ENCODE assay signal across 11 cellular contexts in the genomic region with DNA sequence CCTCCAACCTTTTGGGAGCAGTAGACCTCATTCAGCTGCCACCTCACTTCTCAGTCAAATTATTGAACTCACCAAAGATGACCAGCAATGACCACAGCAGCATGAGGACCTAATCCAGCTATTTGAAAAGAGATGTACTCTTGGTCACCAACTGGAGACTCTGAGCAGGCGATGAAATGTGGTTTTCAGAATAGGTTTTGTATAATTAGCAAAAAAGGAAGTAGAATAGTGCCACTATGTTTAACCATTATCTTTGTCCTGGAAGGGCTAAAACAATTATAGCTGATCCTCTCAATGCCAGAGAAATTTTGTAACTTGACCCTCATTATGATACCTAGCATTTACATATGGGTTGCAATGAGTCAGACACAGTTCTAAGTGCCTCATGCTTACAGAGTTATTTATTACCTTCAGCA. TPM values are rescaled to one million over a fixed set of nuclear protein-coding genes. Genes with fewer than 3 reads are reported as not detected.
DNase-seq lines count a peak whose midpoint lies in the region; ATAC-seq and TF ChIP-seq lines count a peak whose summit lies in the region.
"Had no signal": no experiment of that assay in that cellular context is flagged by ENCODE, and none has a peak within 500 bp of the region (broad histone marks: within the 10 kb centered on the region; RNA-seq: fewer than 3 reads in every experiment).

A gene with protein sequence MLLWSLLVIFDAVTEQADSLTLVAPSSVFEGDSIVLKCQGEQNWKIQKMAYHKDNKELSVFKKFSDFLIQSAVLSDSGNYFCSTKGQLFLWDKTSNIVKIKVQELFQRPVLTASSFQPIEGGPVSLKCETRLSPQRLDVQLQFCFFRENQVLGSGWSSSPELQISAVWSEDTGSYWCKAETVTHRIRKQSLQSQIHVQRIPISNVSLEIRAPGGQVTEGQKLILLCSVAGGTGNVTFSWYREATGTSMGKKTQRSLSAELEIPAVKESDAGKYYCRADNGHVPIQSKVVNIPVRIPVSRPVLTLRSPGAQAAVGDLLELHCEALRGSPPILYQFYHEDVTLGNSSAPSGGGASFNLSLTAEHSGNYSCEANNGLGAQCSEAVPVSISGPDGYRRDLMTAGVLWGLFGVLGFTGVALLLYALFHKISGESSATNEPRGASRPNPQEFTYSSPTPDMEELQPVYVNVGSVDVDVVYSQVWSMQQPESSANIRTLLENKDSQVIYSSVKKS (minus strand): TSS at position 162 of the 416 bp plus-strand sequence. CDS start 59 bp downstream, at position 103.

- H3K36me3 ChIP-seq in spleen, result no peaks in the 10 kb centered on the region
- H3K36me3 ChIP-seq in brain microvascular endothelial cell (replicated peaks), result no peaks in the 10 kb centered on the region

- intact Hi-C loops in spleen (cut with DNase I; ENCODE audit: low total_unique reads), result loop anchor here (10.0 kb wide), 1 partner anchor 202 kb away; no protein-coding TSS in a partner anchor

- in situ Hi-C loops in brain microvascular endothelial cell (cut with HindIII; ENCODE audit: low pct_ligation_motif_present, low sequenced_read_pairs), result no loop called here

- H3K4me1 ChIP-seq in spleen, result peaks cover 3 to 87% (median 40%) of the 10 kb centered on the region in 6 donors

- WGBS in spleen, 5 donors, result 24 to 57% (median 40%) methylated on average over 1 of the region's 1 CpG

- DNase-seq in MV-4-11 (lab: John Stamatoyannopoulos, UW), result peak; percentile 91
- no peak for DNase-seq in spleen
- no peak for DNase-seq in brain microvascular endothelial cell
- DNase-seq in UCSD-AML1 (lab: John Stamatoyannopoulos, UW; ENCODE audit: unreplicated experiment), result no peak
- no peak for DNase-seq in cerebellum (ENCODE audit: low spot score)
- DNase-seq: activated CD8-positive, alpha-beta T cell treated with anti-CD3 and anti-CD28 coated beads for 36 hours; effector memory CD8-positive, alpha-beta T cell; SK-N-SH had no signal

- peak within 1 kb of the TSS in 6 of 8 donors; percentile 15 to 81 (median 60) for H3K27ac ChIP-seq in spleen
- H3K27ac ChIP-seq in brain microvascular endothelial cell, result no peak within 1 kb of the TSS

- ATAC-seq in GM19035 (IDR thresholded peaks at IDR 0.05; ENCODE audit: unreplicated experiment) (peak; percentile 57), HG02798 (IDR thresholded peaks at IDR 0.05; ENCODE audit: poor library complexity, unreplicated experiment) (peak; percentile 50)
- ATAC-seq: activated CD8-positive, alpha-beta T cell treated with anti-CD3 and anti-CD28 coated beads for 36 hours; effector memory CD8-positive, alpha-beta T cell; sciatic nerve had no signal

- H3K27me3 ChIP-seq in spleen (replicated peaks in 1 of 7) (no peaks in the 10 kb centered on the region), brain microvascular endothelial cell (replicated peaks) (no peaks in the 10 kb centered on the region)

- TF ChIP-seq CTCF in spleen (IDR thresholded peaks at IDR 0.05 in 8 of 11, conservative IDR thresholded peaks at IDR 0.05 in 3 of 11) (no peak), brain microvascular endothelial cell (IDR thresholded peaks at IDR 0.05; ENCODE audit: low read depth, low read length, missing control alignments) (no peak)

- TF ChIP-seq POLR2A in spleen (IDR thresholded peaks at IDR 0.05), result peak in 1 of 3 donors; percentile 33

- H3K9me3 ChIP-seq in spleen, result no peaks in the 10 kb centered on the region
- H3K9me3 ChIP-seq: SK-N-SH had no signal

- H3K4me3 ChIP-seq in spleen (peak within 1 kb of the TSS; percentile 5 to 62 (median 22)), brain microvascular endothelial cell (ENCODE audit: low read depth, low read length) (no peak within 1 kb of the TSS)

RNA-seq across cellular contexts. Expression of the gene that starts here (rescaled TPM):
- total RNA-seq in spleen (10 to 100 TPM; 32.9 to 71.1 (median 43.6) TPM), cerebellum (not detected)
- polyA plus RNA-seq in spleen, result 100 to 1,000 TPM in 1 of 3 donors, 10 to 100 TPM in 2; 93.1 to 236 (median 96.6) TPM
- total RNA-seq: activated CD8-positive, alpha-beta T cell treated with anti-CD3 and anti-CD28 coated beads for 36 hours had no signal
- polyA plus RNA-seq: SK-N-SH had no signal

Comparison
In these comparisons a context has a peak if more than half of its experiments do, and no peak if none do; other contexts are left out.
1. RNA of the gene that starts here (total RNA-seq): 32.9 to 71.1 TPM in spleen; not detected in cerebellum (single experiment); every median in the first group is over 10 times any median in the second.